Comparison of ENCODE assay signal across 15 cellular contexts in the genomic region with DNA sequence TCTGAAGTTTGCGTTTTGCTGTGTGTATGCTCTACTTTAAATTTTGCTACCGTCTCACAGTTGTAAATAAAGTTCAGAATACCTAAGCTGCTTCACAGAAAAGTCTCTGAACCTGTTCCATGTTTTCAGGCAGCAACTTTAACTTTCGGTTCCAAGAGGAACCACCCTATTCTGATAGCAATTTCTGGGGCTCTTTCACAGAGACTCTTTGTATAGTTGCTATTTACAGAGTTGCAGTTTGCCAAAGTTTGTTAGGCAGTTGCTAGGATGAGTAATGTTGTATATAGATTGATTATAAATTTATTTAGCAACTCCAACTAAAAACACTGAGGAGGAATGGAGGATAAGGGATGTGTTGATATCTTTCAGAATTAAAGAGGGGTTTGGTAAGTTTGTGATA. TPM values are rescaled to one million over a fixed set of nuclear protein-coding genes. Genes with fewer than 3 reads are reported as not detected.
A peak's percentile ranks its signal among the peaks of the same experiment; 100 is the strongest.
DNase-seq lines count a peak whose midpoint lies in the region; ATAC-seq and TF ChIP-seq lines count a peak whose summit lies in the region.
"Had no signal": no experiment of that assay in that cellular context is flagged by ENCODE, and none has a peak within 500 bp of the region (broad histone marks: within the 10 kb centered on the region; RNA-seq: fewer than 3 reads in every experiment).

No MANE protein-coding gene starts in this region.

- H3K27ac Mint-ChIP-seq in WTC11, result peak overlapping the region; percentile 78; the same call in 1 of the 2 replicates
- H3K27ac Mint-ChIP-seq: H9 had no signal

- CTCF ChIA-PET in WTC11 (lab: Charles Lee), result interaction anchor here (1.2 kb wide), 1 partner anchor 11 kb away, joined by 4 read pairs; no protein-coding TSS in a partner anchor

- no peak for TF ChIP-seq CTCF in WTC11 (IDR thresholded peaks at IDR 0.05)
- no peak for TF ChIP-seq CTCF in fibroblast of the aortic adventitia (IDR thresholded peaks at IDR 0.05; ENCODE audit: insufficient read depth, low read length)

- no peaks in the 10 kb centered on the region for H3K9me3 Mint-ChIP-seq in WTC11
- H3K9me3 Mint-ChIP-seq: H9 had no signal

- H3K4me3 Mint-ChIP-seq in WTC11, result no peak overlapping the region
- H3K4me3 Mint-ChIP-seq: H9 had no signal

- ATAC-seq in WTC11, result no peak
- ATAC-seq in GM21528 (IDR thresholded peaks at IDR 0.05; ENCODE audit: low FRiP score, unreplicated experiment), result no peak
- no peak for ATAC-seq in GM18870 (IDR thresholded peaks at IDR 0.05; ENCODE audit: unreplicated experiment)

- peaks cover 44% of the 10 kb centered on the region for H3K36me3 Mint-ChIP-seq in WTC11

- H3K4me1 Mint-ChIP-seq in WTC11, result peaks cover 16% of the 10 kb centered on the region

- H3K4me3 ChIP-seq in fibroblast of the aortic adventitia (ENCODE audit: low read depth, low read length), result no peak overlapping the region
- H3K4me3 ChIP-seq: hepatocyte, SK-N-MC had no signal

- POLR2A ChIA-PET in WTC11 (lab: Charles Lee), result no interaction called here

- no peaks in the 10 kb centered on the region for H3K27me3 Mint-ChIP-seq in WTC11 (ENCODE audit: low read depth)

- DNase-seq in HT-29 (ENCODE audit: low spot score) (peak; percentile 86), WTC11 (ENCODE audit: low spot score) (no peak), fibroblast of the aortic adventitia (ENCODE audit: low read depth) (peak; percentile 25), pons (ENCODE audit: low spot score) (peak; percentile 49), GDM1 (lab: John Stamatoyannopoulos, UW) (no peak), NCI-H2196 treated with DMSO at 0.1 percent for 48 hours (lab: John Stamatoyannopoulos, UW; ENCODE audit: unreplicated experiment) (no peak)
- DNase-seq: activated CD8-positive, alpha-beta memory T cell treated with anti-CD3 and anti-CD28 coated beads, Interleukin-2, amount 50 U/mL, for 48 hours; H9; NCI-H1436 treated with DMSO at 0.1 percent for 48 hours; NCI-H748 treated with DMSO at 0.1 percent for 48 hours; stimulated activated CD4-positive, alpha-beta T cell treated with anti-CD3 and anti-CD28 coated beads, Interleukin-1b, Interleukin-23, amount 100 ng/mL, for 48 hours had no signal

TF ChIP-seq in WTC11, 78 proteins besides CTCF, POLR2A, EP300 and RAD21 (continues in another document):
- no peak for TF ChIP-seq ETV6 (CRISPR knock-in tag; IDR thresholded peaks at IDR 0.05)
- TF ChIP-seq GTF2I (CRISPR knock-in tag; conservative IDR thresholded peaks at IDR 0.05), result no peak
- TF ChIP-seq, protein P1, sequence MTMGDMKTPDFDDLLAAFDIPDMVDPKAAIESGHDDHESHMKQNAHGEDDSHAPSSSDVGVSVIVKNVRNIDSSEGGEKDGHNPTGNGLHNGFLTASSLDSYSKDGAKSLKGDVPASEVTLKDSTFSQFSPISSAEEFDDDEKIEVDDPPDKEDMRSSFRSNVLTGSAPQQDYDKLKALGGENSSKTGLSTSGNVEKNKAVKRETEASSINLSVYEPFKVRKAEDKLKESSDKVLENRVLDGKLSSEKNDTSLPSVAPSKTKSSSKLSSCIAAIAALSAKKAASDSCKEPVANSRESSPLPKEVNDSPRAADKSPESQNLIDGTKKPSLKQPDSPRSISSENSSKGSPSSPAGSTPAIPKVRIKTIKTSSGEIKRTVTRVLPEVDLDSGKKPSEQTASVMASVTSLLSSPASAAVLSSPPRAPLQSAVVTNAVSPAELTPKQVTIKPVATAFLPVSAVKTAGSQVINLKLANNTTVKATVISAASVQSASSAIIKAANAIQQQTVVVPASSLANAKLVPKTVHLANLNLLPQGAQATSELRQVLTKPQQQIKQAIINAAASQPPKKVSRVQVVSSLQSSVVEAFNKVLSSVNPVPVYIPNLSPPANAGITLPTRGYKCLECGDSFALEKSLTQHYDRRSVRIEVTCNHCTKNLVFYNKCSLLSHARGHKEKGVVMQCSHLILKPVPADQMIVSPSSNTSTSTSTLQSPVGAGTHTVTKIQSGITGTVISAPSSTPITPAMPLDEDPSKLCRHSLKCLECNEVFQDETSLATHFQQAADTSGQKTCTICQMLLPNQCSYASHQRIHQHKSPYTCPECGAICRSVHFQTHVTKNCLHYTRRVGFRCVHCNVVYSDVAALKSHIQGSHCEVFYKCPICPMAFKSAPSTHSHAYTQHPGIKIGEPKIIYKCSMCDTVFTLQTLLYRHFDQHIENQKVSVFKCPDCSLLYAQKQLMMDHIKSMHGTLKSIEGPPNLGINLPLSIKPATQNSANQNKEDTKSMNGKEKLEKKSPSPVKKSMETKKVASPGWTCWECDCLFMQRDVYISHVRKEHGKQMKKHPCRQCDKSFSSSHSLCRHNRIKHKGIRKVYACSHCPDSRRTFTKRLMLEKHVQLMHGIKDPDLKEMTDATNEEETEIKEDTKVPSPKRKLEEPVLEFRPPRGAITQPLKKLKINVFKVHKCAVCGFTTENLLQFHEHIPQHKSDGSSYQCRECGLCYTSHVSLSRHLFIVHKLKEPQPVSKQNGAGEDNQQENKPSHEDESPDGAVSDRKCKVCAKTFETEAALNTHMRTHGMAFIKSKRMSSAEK (CRISPR knock-in tag; IDR thresholded peaks at IDR 0.05; ENCODE audit: borderline replicate concordance), result no peak
- TF ChIP-seq CDX4 (CRISPR knock-in tag; IDR thresholded peaks at IDR 0.05; ENCODE audit: borderline replicate concordance), result no peak
- no peak for TF ChIP-seq E2F1 (CRISPR knock-in tag; IDR thresholded peaks at IDR 0.05)
- TF ChIP-seq ZBTB21 (CRISPR knock-in tag; IDR thresholded peaks at IDR 0.05; ENCODE audit: borderline replicate concordance), result no peak
- TF ChIP-seq, protein P2, sequence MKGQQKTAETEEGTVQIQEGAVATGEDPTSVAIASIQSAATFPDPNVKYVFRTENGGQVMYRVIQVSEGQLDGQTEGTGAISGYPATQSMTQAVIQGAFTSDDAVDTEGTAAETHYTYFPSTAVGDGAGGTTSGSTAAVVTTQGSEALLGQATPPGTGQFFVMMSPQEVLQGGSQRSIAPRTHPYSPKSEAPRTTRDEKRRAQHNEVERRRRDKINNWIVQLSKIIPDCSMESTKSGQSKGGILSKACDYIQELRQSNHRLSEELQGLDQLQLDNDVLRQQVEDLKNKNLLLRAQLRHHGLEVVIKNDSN (CRISPR knock-in tag; IDR thresholded peaks at IDR 0.05), result no peak
- TF ChIP-seq FOXJ3 (CRISPR knock-in tag; IDR thresholded peaks at IDR 0.05; ENCODE audit: borderline replicate concordance), result no peak
- TF ChIP-seq, protein P3, sequence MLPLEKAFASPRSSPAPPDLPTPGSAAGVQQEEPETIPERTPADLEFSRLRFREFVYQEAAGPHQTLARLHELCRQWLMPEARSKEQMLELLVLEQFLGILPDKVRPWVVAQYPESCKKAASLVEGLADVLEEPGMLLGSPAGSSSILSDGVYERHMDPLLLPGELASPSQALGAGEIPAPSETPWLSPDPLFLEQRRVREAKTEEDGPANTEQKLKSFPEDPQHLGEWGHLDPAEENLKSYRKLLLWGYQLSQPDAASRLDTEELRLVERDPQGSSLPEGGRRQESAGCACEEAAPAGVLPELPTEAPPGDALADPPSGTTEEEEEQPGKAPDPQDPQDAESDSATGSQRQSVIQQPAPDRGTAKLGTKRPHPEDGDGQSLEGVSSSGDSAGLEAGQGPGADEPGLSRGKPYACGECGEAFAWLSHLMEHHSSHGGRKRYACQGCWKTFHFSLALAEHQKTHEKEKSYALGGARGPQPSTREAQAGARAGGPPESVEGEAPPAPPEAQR (CRISPR knock-in tag; IDR thresholded peaks at IDR 0.05), result no peak
- TF ChIP-seq SOX15 (CRISPR knock-in tag; IDR thresholded peaks at IDR 0.05), result no peak
- no peak for TF ChIP-seq ZNF512 (CRISPR knock-in tag; IDR thresholded peaks at IDR 0.05; ENCODE audit: borderline replicate concordance)

RNA-seq across cellular contexts. Expression of gene FAM221A, which starts 5.8 kb away (rescaled TPM):
- total RNA-seq in HT-29 (2014; rRNA removed; shearing (Covaris generic)), result 27.7 and 30.4 TPM in 2 replicates
- total RNA-seq in WTC11 (2021) (22.6 to 24.9 TPM (median 23.3 TPM) in 3 replicates), fibroblast of the aortic adventitia (ENCODE audit: low replicate concordance) (0.74 and 1.4 TPM in 2 replicates)

RNA-seq across cellular contexts. Expression of gene STK31, which starts 24.2 kb away (rescaled TPM):
- total RNA-seq in HT-29 (2014; rRNA removed; shearing (Covaris generic)), result 0.20 and 0.34 TPM in 2 replicates
- total RNA-seq in WTC11 (2021) (0.21 to 0.42 TPM (median 0.30 TPM) in 3 replicates), fibroblast of the aortic adventitia (ENCODE audit: low replicate concordance) (0.09 and 0.33 TPM in 2 replicates)

Comparison
In these comparisons a context has a peak if more than half of its experiments do, and no peak if none do; other contexts are left out.
1. DNase-seq: peak in HT-29 (single experiment), fibroblast of the aortic adventitia (single experiment) and pons (single experiment); none in WTC11 (single experiment), GDM1 (single experiment) and NCI-H2196 treated with DMSO at 0.1 percent for 48 hours (single experiment).
2. RNA of gene FAM221A, which starts 5.8 kb away (total RNA-seq): 27.7 to 30.4 TPM in HT-29 and 22.6 to 24.9 TPM in WTC11; 0.74 to 1.4 TPM in fibroblast of the aortic adventitia; every median in the first group is over 10 times any median in the second.